In genomic region chr10:107398115-107398514, GRCh38 we compare ENCODE assay signal across 36 cellular contexts.
"Had no signal": no experiment of that assay in that cellular context is flagged by ENCODE, and none has a peak within 500 bp of the region (broad histone marks: within the 10 kb centered on the region; RNA-seq: fewer than 3 reads in every experiment).

No MANE protein-coding gene starts in this region.

- H3K36me3 ChIP-seq: MG63 had no signal

- DNase-seq: Karpas-422, Kasumi-1, MG63, MM.1S, MV-4-11, NCI-H1048, NCI-H1092, NCI-H1092 treated with DMSO at 0.1 percent for 48 hours, NCI-H1105, NCI-H1105 treated with DMSO at 0.1 percent for 48 hours, NCI-H1417, NCI-H1417 treated with DMSO at 0.1 percent for 48 hours, NCI-H1436, NCI-H1436 treated with DMSO at 0.1 percent for 48 hours, NCI-H146, NCI-H1694, NCI-H1694 treated with DMSO at 0.1 percent for 48 hours, NCI-H187, NCI-H187 treated with DMSO at 0.1 percent for 48 hours, NCI-H1930, NCI-H2029, NCI-H2029 treated with DMSO at 0.1 percent for 48 hours, NCI-H2081, NCI-H2081 treated with DMSO at 0.1 percent for 48 hours, NCI-H2107, NCI-H2171, NCI-H2171 treated with DMSO at 0.1 percent for 48 hours, NCI-H2227 treated with DMSO at 0.1 percent for 48 hours, NCI-H226, NCI-H345, NCI-H446, NCI-H446 treated with DMSO at 0.1 percent for 48 hours, NCI-H510A, NCI-H510A treated with DMSO at 0.1 percent for 48 hours, NCI-H524, NCI-H524 treated with DMSO at 0.1 percent for 48 hours had no signal

- H3K4me3 ChIP-seq: MG63 had no signal

- H3K27me3 ChIP-seq: MG63 had no signal

- H3K9me3 ChIP-seq: MG63 had no signal
